In the genomic region with DNA sequence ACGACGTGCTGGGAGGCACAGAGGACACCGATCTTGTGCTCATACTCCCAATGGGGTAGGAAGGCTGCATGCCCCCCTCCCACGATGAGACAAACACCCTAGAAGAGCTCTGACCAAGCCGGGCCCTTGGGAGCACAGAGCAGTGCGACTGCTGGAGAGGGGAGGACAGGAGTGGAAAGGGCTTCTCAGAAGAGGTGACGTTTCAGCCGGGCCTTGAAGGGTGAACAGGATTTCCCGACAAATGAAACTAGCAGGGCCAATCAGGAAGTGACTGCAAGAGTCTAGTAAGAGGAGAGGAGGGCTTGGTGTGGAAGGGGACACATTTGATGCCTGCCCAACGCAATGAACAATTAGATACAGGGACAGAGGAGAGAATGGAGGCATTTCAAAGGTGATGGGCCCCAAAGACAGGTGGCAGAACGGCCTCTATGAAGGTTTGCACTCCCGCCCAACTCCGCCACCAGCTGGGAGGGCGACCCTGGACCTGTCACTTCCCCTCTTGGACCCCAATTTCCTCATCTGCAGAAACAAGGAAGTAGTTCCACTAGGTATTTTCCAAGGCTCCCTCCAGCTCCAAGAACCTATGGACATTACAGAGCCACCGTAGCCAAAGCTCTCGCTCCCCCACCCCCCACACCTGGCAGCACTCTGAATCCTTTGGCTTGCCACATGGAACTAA, we compare ENCODE assay signal across 9 cellular contexts. TPM values are rescaled to one million over a fixed set of nuclear protein-coding genes. Genes with fewer than 3 reads are reported as not detected.
DNase-seq lines count a peak whose midpoint lies in the region; ATAC-seq, FAIRE-seq and TF ChIP-seq lines count a peak whose summit lies in the region.
"Had no signal": no experiment of that assay in that cellular context is flagged by ENCODE, and none has a peak within 500 bp of the region (broad histone marks: within the 10 kb centered on the region; RNA-seq: fewer than 3 reads in every experiment).

No MANE protein-coding gene starts in this region.

- H2AFZ ChIP-seq in ACC112 (ENCODE audit: low read length, unreplicated experiment), result no peak overlapping the region

- H3K4me1 ChIP-seq in ACC112 (ENCODE audit: control insufficient read depth, insufficient read depth, low read length, unreplicated experiment) (peaks cover 19% of the 10 kb centered on the region), HUES64 (ENCODE audit: insufficient read depth, low read length) (0 out of 2 replicates have a peak, but pooled peaks cover 12% of the 10 kb centered on the region), mucosa of rectum (ENCODE audit: control insufficient read depth in 2 of 2, insufficient read depth in 2 of 2, low read length in 2 of 2) (peaks cover 25 to 36% of the 10 kb centered on the region in 2 donors)

- H3K27me3 Mint-ChIP-seq in activated T-helper 2 cell treated with anti-CD3 and anti-CD28 coated beads, Interferon-gamma antibody, Interleukin-2, Interleukin-4, amounts not matched to agents 10 μg/mL and 5 μg/mL and 100 μg/mL, durations not matched to agents 14 hours and 24 hours and 36 hours (ENCODE audit: low read depth), result no peaks in the 10 kb centered on the region

- peak overlapping the region; percentile 87 for H3K4me3 ChIP-seq in ACC112 (ENCODE audit: low read depth, low read length)
- peak overlapping the region; percentile 100; the same call in 1 of the 2 replicates for H3K4me3 ChIP-seq in HUES64 (ENCODE audit: low read length)
- H3K4me3 ChIP-seq in mucosa of rectum (ENCODE audit: low read length in 2 of 2), result peak overlapping the region in 1 of 2 donors; percentile 56
- H3K4me3 ChIP-seq: lung had no signal

- H3K9me3 Mint-ChIP-seq in activated T-helper 2 cell treated with anti-CD3 and anti-CD28 coated beads, Interferon-gamma antibody, Interleukin-2, Interleukin-4, amounts not matched to agents 10 μg/mL and 5 μg/mL and 100 μg/mL, durations not matched to agents 14 hours and 24 hours and 36 hours, result no peaks in the 10 kb centered on the region

- peaks cover 52% of the 10 kb centered on the region for H3K36me3 Mint-ChIP-seq in activated T-helper 2 cell treated with anti-CD3 and anti-CD28 coated beads, Interferon-gamma antibody, Interleukin-2, Interleukin-4, amounts not matched to agents 10 μg/mL and 5 μg/mL and 100 μg/mL, durations not matched to agents 14 hours and 24 hours and 36 hours (ENCODE audit: low read depth)

- H3K4me3 Mint-ChIP-seq in activated T-helper 2 cell treated with anti-CD3 and anti-CD28 coated beads, Interferon-gamma antibody, Interleukin-2, Interleukin-4, amounts not matched to agents 10 μg/mL and 5 μg/mL and 100 μg/mL, durations not matched to agents 14 hours and 24 hours and 36 hours (ENCODE audit: low read depth), result peak overlapping the region; percentile 100

- TF ChIP-seq CTCF in D721Med (IDR thresholded peaks at IDR 0.05; ENCODE audit: insufficient read depth, missing control alignments), result no peak

- peak overlapping the region; percentile 88 for H3K27ac Mint-ChIP-seq in activated T-helper 2 cell treated with anti-CD3 and anti-CD28 coated beads, Interferon-gamma antibody, Interleukin-2, Interleukin-4, amounts not matched to agents 10 μg/mL and 5 μg/mL and 100 μg/mL, durations not matched to agents 14 hours and 24 hours and 36 hours

- 79% methylated on average over 16 of the region's 16 CpGs for WGBS in HUES64

- H3K79me2 ChIP-seq in ACC112 (ENCODE audit: control insufficient read depth, insufficient read depth, low read length, unreplicated experiment), result peaks cover 63% of the 10 kb centered on the region

- H3K9ac ChIP-seq in HUES64 (ENCODE audit: low read depth, low read length), result no peak overlapping the region
- H3K9ac ChIP-seq in mucosa of rectum (ENCODE audit: low read depth in 1 of 2, low read length in 2 of 2), result no peak overlapping the region

- intact Hi-C loops in activated T-helper 2 cell treated with anti-CD3 and anti-CD28 coated beads, Interferon-gamma antibody, Interleukin-2, Interleukin-4, amounts not matched to agents 10 μg/mL and 5 μg/mL and 100 μg/mL, durations not matched to agents 14 hours and 24 hours and 36 hours (cut with micrococcal nuclease), result no loop called here

- ATAC-seq in HG03521 (IDR thresholded peaks at IDR 0.05; ENCODE audit: unreplicated experiment), result no peak

- H3K27me3 ChIP-seq in ACC112 (ENCODE audit: insufficient read depth, low read length), result no peaks in the 10 kb centered on the region
- H3K27me3 ChIP-seq in HUES64 (ENCODE audit: insufficient read depth, low read length), result no peaks in the 10 kb centered on the region
- H3K27me3 ChIP-seq in mucosa of rectum (ENCODE audit: control insufficient read depth in 2 of 2, insufficient read depth in 2 of 2, low read length in 2 of 2), result no peaks in the 10 kb centered on the region

- no peaks in the 10 kb centered on the region for H3K9me3 ChIP-seq in HUES64 (ENCODE audit: insufficient read depth, low read depth, low read length)
- no peaks in the 10 kb centered on the region for H3K9me3 ChIP-seq in mucosa of rectum (ENCODE audit: control insufficient read depth in 2 of 2, low read length in 2 of 2)

- no peak for DNase-seq in activated T-helper 2 cell treated with anti-CD3 and anti-CD28 coated beads, Interferon-gamma antibody, Interleukin-2, Interleukin-4, amounts not matched to agents 10 μg/mL and 5 μg/mL and 100 μg/mL, durations not matched to agents 14 hours and 24 hours and 36 hours (ENCODE audit: low spot score)
- DNase-seq in middle frontal gyrus (ENCODE audit: extremely low spot score, low spot score), result no peak
- DNase-seq in NCI-H1694 (lab: John Stamatoyannopoulos, UW), result no peak
- no peak for DNase-seq in D721Med (ENCODE audit: insufficient read length, low spot score)

- FAIRE-seq in D721Med (lab: Jason Lieb, UNC), result no peak

- no peak overlapping the region for H3K27ac ChIP-seq in ACC112 (ENCODE audit: low read depth, low read length)
- H3K27ac ChIP-seq in HUES64 (ENCODE audit: low read depth, low read length), result no peak overlapping the region
- H3K27ac ChIP-seq in mucosa of rectum (ENCODE audit: low read depth in 2 of 2, low read length in 2 of 2), result peak overlapping the region; percentile 34 to 100

- no peaks in the 10 kb centered on the region for H3K36me3 ChIP-seq in ACC112 (ENCODE audit: insufficient read depth, low read length)
- peaks cover 35% of the 10 kb centered on the region for H3K36me3 ChIP-seq in HUES64 (ENCODE audit: insufficient read depth, low read length)
- peaks cover 0 to 10% of the 10 kb centered on the region in 2 donors for H3K36me3 ChIP-seq in mucosa of rectum (ENCODE audit: control insufficient read depth in 2 of 2, insufficient read depth in 2 of 2, low read length in 2 of 2)

- H3K4me1 Mint-ChIP-seq in activated T-helper 2 cell treated with anti-CD3 and anti-CD28 coated beads, Interferon-gamma antibody, Interleukin-2, Interleukin-4, amounts not matched to agents 10 μg/mL and 5 μg/mL and 100 μg/mL, durations not matched to agents 14 hours and 24 hours and 36 hours (ENCODE audit: low read depth), result peaks cover 24% of the 10 kb centered on the region

RNA-seq across cellular contexts. Expression of gene HCFC1, which starts 3.9 kb away (rescaled TPM):
- polyA plus RNA-seq in HUES64 (2013, experiment 1 of 2), result 59.9 TPM
- polyA plus RNA-seq in HUES64 (2013, experiment 2 of 2), result 64.5 TPM
- 107 and 108 TPM in 2 replicates for total RNA-seq in activated T-helper 2 cell treated with anti-CD3 and anti-CD28 coated beads, Interferon-gamma antibody, Interleukin-2, Interleukin-4, amounts not matched to agents 10 μg/mL and 5 μg/mL and 100 μg/mL, durations not matched to agents 14 hours and 24 hours and 36 hours

RNA-seq across cellular contexts. Expression of gene TMEM187, which starts 4.9 kb away (rescaled TPM):
- polyA plus RNA-seq in HUES64 (2013, experiment 1 of 2), result 2.5 TPM
- 3.2 TPM for polyA plus RNA-seq in HUES64 (2013, experiment 2 of 2)
- 2.1 and 2.7 TPM in 2 replicates for total RNA-seq in activated T-helper 2 cell treated with anti-CD3 and anti-CD28 coated beads, Interferon-gamma antibody, Interleukin-2, Interleukin-4, amounts not matched to agents 10 μg/mL and 5 μg/mL and 100 μg/mL, durations not matched to agents 14 hours and 24 hours and 36 hours

RNA-seq across cellular contexts. Expression of gene RENBP, which starts 23.2 kb away (rescaled TPM):
- 5.8 TPM for polyA plus RNA-seq in HUES64 (2013, experiment 1 of 2)
- polyA plus RNA-seq in HUES64 (2013, experiment 2 of 2), result 6.9 TPM
- total RNA-seq in activated T-helper 2 cell treated with anti-CD3 and anti-CD28 coated beads, Interferon-gamma antibody, Interleukin-2, Interleukin-4, amounts not matched to agents 10 μg/mL and 5 μg/mL and 100 μg/mL, durations not matched to agents 14 hours and 24 hours and 36 hours, result 11.4 and 12.4 TPM in 2 replicates

RNA-seq across cellular contexts. Expression of gene NAA10, which starts 32.8 kb away (rescaled TPM):
- polyA plus RNA-seq in HUES64 (2013, experiment 1 of 2), result 88.5 TPM
- polyA plus RNA-seq in HUES64 (2013, experiment 2 of 2), result 80.7 TPM
- 127 and 128 TPM in 2 replicates for total RNA-seq in activated T-helper 2 cell treated with anti-CD3 and anti-CD28 coated beads, Interferon-gamma antibody, Interleukin-2, Interleukin-4, amounts not matched to agents 10 μg/mL and 5 μg/mL and 100 μg/mL, durations not matched to agents 14 hours and 24 hours and 36 hours

RNA-seq across cellular contexts. Expression of gene ARHGAP4, which starts 41.6 kb away (rescaled TPM):
- 15.3 TPM for polyA plus RNA-seq in HUES64 (2013, experiment 1 of 2)
- polyA plus RNA-seq in HUES64 (2013, experiment 2 of 2), result 18.2 TPM
- total RNA-seq in activated T-helper 2 cell treated with anti-CD3 and anti-CD28 coated beads, Interferon-gamma antibody, Interleukin-2, Interleukin-4, amounts not matched to agents 10 μg/mL and 5 μg/mL and 100 μg/mL, durations not matched to agents 14 hours and 24 hours and 36 hours, result 128 and 135 TPM in 2 replicates

Comparison
In these comparisons a context has a peak if more than half of its experiments do, and no peak if none do; other contexts are left out.
1. H3K27ac ChIP-seq: peak in mucosa of rectum (2 of 2); none in ACC112 (single experiment) and HUES64 (single experiment).